In genomic region chr13:94305033-94305432, GRCh38 we compare ENCODE assay signal across 1 cellular context.
A peak's percentile ranks its signal among the peaks of the same experiment; 100 is the strongest.
TF ChIP-seq lines count a peak whose summit lies in the region.

No MANE protein-coding gene starts in this region.

TF ChIP-seq in HepG2, 621 proteins besides CTCF, POLR2A, EP300 and RAD21 (continued from another document and continues in another):
- TF ChIP-seq, protein P1, sequence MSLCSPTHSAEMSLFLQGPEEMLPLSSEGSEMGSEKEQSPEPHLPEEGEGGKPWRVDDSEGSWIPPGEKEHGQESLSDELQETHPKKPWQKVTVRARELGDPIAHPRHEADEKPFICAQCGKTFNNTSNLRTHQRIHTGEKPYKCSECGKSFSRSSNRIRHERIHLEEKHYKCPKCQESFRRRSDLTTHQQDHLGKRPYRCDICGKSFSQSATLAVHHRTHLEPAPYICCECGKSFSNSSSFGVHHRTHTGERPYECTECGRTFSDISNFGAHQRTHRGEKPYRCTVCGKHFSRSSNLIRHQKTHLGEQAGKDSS (CRISPR knock-in tag; IDR thresholded peaks at IDR 0.05; ENCODE audit: borderline replicate concordance, low read depth), result no peak
- TF ChIP-seq TAF15 (IDR thresholded peaks at IDR 0.05; ENCODE audit: low read depth, low read length, poor library complexity, severe bottlenecking) (no peak), HNRNPK (IDR thresholded peaks at IDR 0.05; ENCODE audit: low read depth, low read length, poor library complexity, severe bottlenecking) (no peak), SSRP1 (CRISPR knock-in tag; IDR thresholded peaks at IDR 0.05) (no peak), ZHX2 (IDR thresholded peaks at IDR 0.05; ENCODE audit: low read depth) (no peak), ZHX2 (CRISPR knock-in tag; IDR thresholded peaks at IDR 0.05; ENCODE audit: borderline replicate concordance) (no peak), ZNF264 (CRISPR knock-in tag; IDR thresholded peaks at IDR 0.05) (no peak), MED1 (CRISPR knock-in tag; IDR thresholded peaks at IDR 0.05) (peak; percentile 68), ZNF274 (CRISPR knock-in tag; IDR thresholded peaks at IDR 0.05) (no peak), ZNF263 (CRISPR knock-in tag; IDR thresholded peaks at IDR 0.05) (no peak), TFE3 (CRISPR knock-in tag; IDR thresholded peaks at IDR 0.05) (no peak; the same call in 1 of the 2 replicates), SOX5 (CRISPR knock-in tag; IDR thresholded peaks at IDR 0.05; ENCODE audit: borderline replicate concordance) (peak; percentile 62; the same call in 1 of the 2 replicates), HMGXB4 (CRISPR knock-in tag; IDR thresholded peaks at IDR 0.05; ENCODE audit: borderline replicate concordance in 1 of 2, low read depth in 1 of 2) (no peak), ZNF552 (CRISPR knock-in tag; IDR thresholded peaks at IDR 0.05; ENCODE audit: borderline replicate concordance) (no peak), SALL1 (CRISPR knock-in tag; IDR thresholded peaks at IDR 0.05) (peak; percentile 77; the same call in 1 of the 2 replicates), ISX (CRISPR knock-in tag; conservative IDR thresholded peaks at IDR 0.05) (no peak), ZNF556 (CRISPR knock-in tag; IDR thresholded peaks at IDR 0.05; ENCODE audit: borderline replicate concordance) (no peak), ADNP (CRISPR knock-in tag; IDR thresholded peaks at IDR 0.05) (no peak), FOXK1 (CRISPR knock-in tag; IDR thresholded peaks at IDR 0.05; ENCODE audit: borderline replicate concordance, low read depth) (peak; percentile 71; the same call in 1 of the 2 replicates), PBX2 (CRISPR knock-in tag; IDR thresholded peaks at IDR 0.05) (no peak), HNRNPH1 (optimal IDR thresholded peaks at IDR 0.05; ENCODE audit: low read depth, low read length) (no peak), STAT5B (CRISPR knock-in tag; IDR thresholded peaks at IDR 0.05) (no peak), HDAC2 (CRISPR knock-in tag; IDR thresholded peaks at IDR 0.05) (peak; percentile 58; the same call in 1 of the 2 replicates), ZKSCAN1 (IDR thresholded peaks at IDR 0.05; ENCODE audit: low read length) (no peak), ZNF792 (CRISPR knock-in tag; IDR thresholded peaks at IDR 0.05) (no peak), ZBTB40 (IDR thresholded peaks at IDR 0.05) (no peak), ZBTB40 (CRISPR knock-in tag; IDR thresholded peaks at IDR 0.05) (no peak), TGIF2 (CRISPR knock-in tag; IDR thresholded peaks at IDR 0.05) (no peak), ZNF446 (CRISPR knock-in tag; IDR thresholded peaks at IDR 0.05) (no peak)
- TF ChIP-seq, protein P2, sequence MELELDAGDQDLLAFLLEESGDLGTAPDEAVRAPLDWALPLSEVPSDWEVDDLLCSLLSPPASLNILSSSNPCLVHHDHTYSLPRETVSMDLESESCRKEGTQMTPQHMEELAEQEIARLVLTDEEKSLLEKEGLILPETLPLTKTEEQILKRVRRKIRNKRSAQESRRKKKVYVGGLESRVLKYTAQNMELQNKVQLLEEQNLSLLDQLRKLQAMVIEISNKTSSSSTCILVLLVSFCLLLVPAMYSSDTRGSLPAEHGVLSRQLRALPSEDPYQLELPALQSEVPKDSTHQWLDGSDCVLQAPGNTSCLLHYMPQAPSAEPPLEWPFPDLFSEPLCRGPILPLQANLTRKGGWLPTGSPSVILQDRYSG (CRISPR knock-in tag; IDR thresholded peaks at IDR 0.05), result no peak
- TF ChIP-seq, protein P3, sequence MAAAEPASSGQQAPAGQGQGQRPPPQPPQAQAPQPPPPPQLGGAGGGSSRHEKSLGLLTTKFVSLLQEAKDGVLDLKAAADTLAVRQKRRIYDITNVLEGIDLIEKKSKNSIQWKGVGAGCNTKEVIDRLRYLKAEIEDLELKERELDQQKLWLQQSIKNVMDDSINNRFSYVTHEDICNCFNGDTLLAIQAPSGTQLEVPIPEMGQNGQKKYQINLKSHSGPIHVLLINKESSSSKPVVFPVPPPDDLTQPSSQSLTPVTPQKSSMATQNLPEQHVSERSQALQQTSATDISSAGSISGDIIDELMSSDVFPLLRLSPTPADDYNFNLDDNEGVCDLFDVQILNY (CRISPR knock-in tag; conservative IDR thresholded peaks at IDR 0.05), result no peak
- TF ChIP-seq, protein P4, sequence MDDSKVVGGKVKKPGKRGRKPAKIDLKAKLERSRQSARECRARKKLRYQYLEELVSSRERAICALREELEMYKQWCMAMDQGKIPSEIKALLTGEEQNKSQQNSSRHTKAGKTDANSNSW (CRISPR knock-in tag; IDR thresholded peaks at IDR 0.05; ENCODE audit: borderline replicate concordance), result no peak
- TF ChIP-seq, protein P5, sequence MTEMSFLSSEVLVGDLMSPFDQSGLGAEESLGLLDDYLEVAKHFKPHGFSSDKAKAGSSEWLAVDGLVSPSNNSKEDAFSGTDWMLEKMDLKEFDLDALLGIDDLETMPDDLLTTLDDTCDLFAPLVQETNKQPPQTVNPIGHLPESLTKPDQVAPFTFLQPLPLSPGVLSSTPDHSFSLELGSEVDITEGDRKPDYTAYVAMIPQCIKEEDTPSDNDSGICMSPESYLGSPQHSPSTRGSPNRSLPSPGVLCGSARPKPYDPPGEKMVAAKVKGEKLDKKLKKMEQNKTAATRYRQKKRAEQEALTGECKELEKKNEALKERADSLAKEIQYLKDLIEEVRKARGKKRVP (CRISPR knock-in tag; IDR thresholded peaks at IDR 0.05), result peak in 1 of 2 experiments; percentile 91; a peak in 2 of 4 replicates
